ENCODE assay signal across 1 cellular context in genomic region chr11:106917973-106918372, GRCh38.
TF ChIP-seq lines count a peak whose summit lies in the region.

No MANE protein-coding gene starts in this region.

TF ChIP-seq in GM23338, 12 proteins besides CTCF, POLR2A, EP300 and RAD21:
- no peak for TF ChIP-seq ZNF462 (CRISPR knock-in tag; IDR thresholded peaks at IDR 0.05)
- no peak for TF ChIP-seq REST (IDR thresholded peaks at IDR 0.05; ENCODE audit: unreplicated experiment)
- no peak for TF ChIP-seq CREB1 (CRISPR knock-in tag; IDR thresholded peaks at IDR 0.05; ENCODE audit: low read depth)
- TF ChIP-seq ZNF114 (CRISPR knock-in tag; IDR thresholded peaks at IDR 0.05), result no peak
- TF ChIP-seq POLR2AphosphoS5 (IDR thresholded peaks at IDR 0.05; ENCODE audit: low read depth), result no peak
- TF ChIP-seq ETS1 (IDR thresholded peaks at IDR 0.05), result no peak
- TF ChIP-seq JUNB (IDR thresholded peaks at IDR 0.05; ENCODE audit: unreplicated experiment), result no peak
- TF ChIP-seq EZH2phosphoT487 (IDR thresholded peaks at IDR 0.05; ENCODE audit: unreplicated experiment), result no peak
- TF ChIP-seq STAT1 (IDR thresholded peaks at IDR 0.05; ENCODE audit: unreplicated experiment), result no peak
- TF ChIP-seq NANOG (IDR thresholded peaks at IDR 0.05; ENCODE audit: borderline replicate concordance), result no peak
- no peak for TF ChIP-seq ZNF331 (CRISPR knock-in tag; IDR thresholded peaks at IDR 0.05; ENCODE audit: low read depth)
